In the genomic region with DNA sequence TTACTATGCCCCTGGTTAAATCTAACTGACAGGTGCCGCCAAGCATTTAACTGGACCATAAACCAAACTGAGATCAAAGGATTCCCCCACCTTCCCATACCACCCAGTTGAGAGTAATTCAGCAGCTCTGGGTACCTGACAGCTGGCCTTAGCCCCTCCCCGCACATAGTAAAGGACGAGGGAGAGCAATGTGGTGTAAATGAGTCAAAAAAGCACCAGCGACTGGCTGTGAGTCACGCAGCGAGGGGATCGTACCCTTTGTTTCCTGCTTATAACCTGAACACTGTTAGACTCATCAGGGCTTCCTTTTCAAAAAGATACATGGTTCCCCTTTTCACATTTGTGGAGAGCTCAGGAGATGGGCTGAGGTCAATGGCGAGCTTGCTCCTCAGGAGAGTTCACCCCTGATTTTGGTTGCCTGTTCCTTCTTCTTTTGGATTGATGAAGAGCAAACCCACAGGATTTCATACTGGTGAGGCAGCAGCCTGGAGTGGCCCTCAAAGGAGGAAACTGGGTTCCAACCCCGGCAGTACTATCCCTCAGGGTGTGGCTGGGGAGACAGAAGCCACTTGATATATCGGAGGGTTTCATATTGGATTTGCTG, we compare ENCODE assay signal across 8 cellular contexts.
DNase-seq lines count a peak whose midpoint lies in the region; ATAC-seq, FAIRE-seq and TF ChIP-seq lines count a peak whose summit lies in the region.

No MANE protein-coding gene starts in this region.

- CTCF ChIA-PET in activated CD8-positive, alpha-beta T cell treated with anti-CD3 and anti-CD28 coated beads for 36 hours (lab: Charles Lee) = interaction anchor here (0.9 to 2.1 kb wide), 4 partner anchors 8 to 276 kb away, joined by 3 to 11 read pairs (median 4); no protein-coding TSS in a partner anchor

- WGBS in thymus = 27% methylated on average over 10 of the region's 10 CpGs
- WGBS in thyroid gland, 2 donors = 72 to 79% methylated on average over 10 of the region's 10 CpGs

- H3K4me1 ChIP-seq in thymus (ENCODE audit: control insufficient read depth, insufficient read depth, low read length) = no peaks in the 10 kb centered on the region
- H3K4me1 ChIP-seq in thyroid gland = no peaks in the 10 kb centered on the region

- H3K4me1 Mint-ChIP-seq in activated CD8-positive, alpha-beta T cell treated with anti-CD3 and anti-CD28 coated beads for 36 hours (ENCODE audit: low read depth) = peaks cover 59% of the 10 kb centered on the region

- no peak for FAIRE-seq in HTR-8/SVneo (lab: Jason Lieb, UNC)

- H3K36me3 Mint-ChIP-seq in activated CD8-positive, alpha-beta T cell treated with anti-CD3 and anti-CD28 coated beads for 36 hours (ENCODE audit: low read depth) = peaks cover 27% of the 10 kb centered on the region

- no peaks in the 10 kb centered on the region for H3K27me3 Mint-ChIP-seq in activated CD8-positive, alpha-beta T cell treated with anti-CD3 and anti-CD28 coated beads for 36 hours

- POLR2A ChIA-PET in activated CD8-positive, alpha-beta T cell treated with anti-CD3 and anti-CD28 coated beads for 36 hours (lab: Charles Lee) = interaction anchor here (0.8 to 1.2 kb wide), 4 partner anchors 50 to 282 kb away, joined by 3 to 5 read pairs (median 3); a partner anchor contains a TSS

- H3K36me3 ChIP-seq in thymus (ENCODE audit: control insufficient read depth, insufficient read depth) (no peaks in the 10 kb centered on the region), thyroid gland (no peaks in the 10 kb centered on the region)

- no peak overlapping the region for H3K4me3 ChIP-seq in thymus (ENCODE audit: low read length)
- no peak overlapping the region for H3K4me3 ChIP-seq in thyroid gland (replicated peaks in 1 of 3)

- H3K27me3 ChIP-seq in thymus (ENCODE audit: control insufficient read depth, insufficient read depth) = no peaks in the 10 kb centered on the region
- H3K27me3 ChIP-seq in thyroid gland = no peaks in the 10 kb centered on the region

- H3K27ac ChIP-seq in thymus (ENCODE audit: low read depth) (peak overlapping the region; percentile 43), thyroid gland (no peak overlapping the region)

- TF ChIP-seq CTCF in activated CD8-positive, alpha-beta T cell treated with anti-CD3 and anti-CD28 coated beads for 36 hours (IDR thresholded peaks at IDR 0.05) = no peak
- no peak for TF ChIP-seq CTCF in thyroid gland (IDR thresholded peaks at IDR 0.05)

- peak overlapping the region; percentile 73 for H3K4me3 Mint-ChIP-seq in activated CD8-positive, alpha-beta T cell treated with anti-CD3 and anti-CD28 coated beads for 36 hours

- peak; percentile 75 for DNase-seq in EH (ENCODE audit: low read depth)
- peak; percentile 68 for DNase-seq in HTR-8/SVneo (ENCODE audit: insufficient read length, low spot score)
- peak; percentile 94 for DNase-seq in activated CD8-positive, alpha-beta T cell treated with anti-CD3 and anti-CD28 coated beads for 36 hours
- DNase-seq in islet precursor cell = peak; percentile 81
- DNase-seq in thyroid gland = no peak
- DNase-seq in NCI-H1092 treated with DMSO at 0.1 percent for 48 hours (lab: John Stamatoyannopoulos, UW) = no peak

- ATAC-seq in GM21576 (IDR thresholded peaks at IDR 0.05; ENCODE audit: unreplicated experiment) = peak; percentile 67
- ATAC-seq in activated CD8-positive, alpha-beta T cell treated with anti-CD3 and anti-CD28 coated beads for 36 hours = peak; percentile 82

- TF ChIP-seq POLR2A in thyroid gland (IDR thresholded peaks at IDR 0.05) = no peak

- H3K9me3 Mint-ChIP-seq in activated CD8-positive, alpha-beta T cell treated with anti-CD3 and anti-CD28 coated beads for 36 hours = peaks cover 11% of the 10 kb centered on the region

- peak overlapping the region; percentile 100 for H3K27ac Mint-ChIP-seq in activated CD8-positive, alpha-beta T cell treated with anti-CD3 and anti-CD28 coated beads for 36 hours

- no peaks in the 10 kb centered on the region for H3K9me3 ChIP-seq in thymus (ENCODE audit: control insufficient read depth)
- H3K9me3 ChIP-seq in thyroid gland = no peaks in the 10 kb centered on the region

- intact Hi-C loops in activated CD8-positive, alpha-beta T cell treated with anti-CD3 and anti-CD28 coated beads for 36 hours (cut with micrococcal nuclease) = loop anchor here (10.0 kb wide), 1 partner anchor 129 kb away; a partner anchor contains a TSS
- intact Hi-C loops in thyroid gland (cut with DNase I) = no loop called here

Comparison
In these comparisons a context has a peak if more than half of its experiments do, and no peak if none do; other contexts are left out.
1. DNase-seq: peak in EH (single experiment), HTR-8/SVneo (single experiment), activated CD8-positive, alpha-beta T cell treated with anti-CD3 and anti-CD28 coated beads for 36 hours (single experiment) and islet precursor cell (single experiment); none in thyroid gland (0 of 2) and NCI-H1092 treated with DMSO at 0.1 percent for 48 hours (single experiment).